8 cellular contexts compared by ENCODE assay signal in the genomic region with DNA sequence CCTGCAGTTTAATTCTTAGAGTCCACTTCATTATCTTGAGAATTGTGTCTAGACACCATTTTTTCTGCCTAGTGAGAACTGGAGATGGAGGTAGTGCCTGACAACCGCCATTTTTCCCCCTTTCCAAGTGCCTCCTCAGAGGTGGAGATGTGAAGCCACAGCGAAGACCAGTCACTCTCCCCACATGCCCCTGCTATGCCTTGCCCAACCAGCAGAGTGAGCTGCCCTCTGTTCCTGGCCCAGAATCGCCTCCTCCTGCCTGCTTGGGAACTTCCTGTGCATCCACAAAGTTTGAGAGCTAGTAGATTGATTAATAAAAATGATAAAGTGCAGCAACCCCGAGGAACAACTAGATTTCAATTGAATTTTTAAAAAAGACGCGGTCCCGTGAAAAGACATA.
A peak's percentile ranks its signal among the peaks of the same experiment; 100 is the strongest.
DNase-seq lines count a peak whose midpoint lies in the region; ATAC-seq and TF ChIP-seq lines count a peak whose summit lies in the region.

No MANE protein-coding gene starts in this region.

- H3K27me3 ChIP-seq in heart right ventricle, result peaks cover 0 to 71% (median 21%) of the 10 kb centered on the region in 7 donors
- no peaks in the 10 kb centered on the region for H3K27me3 ChIP-seq in thyroid gland

- no peak for DNase-seq in heart right ventricle
- DNase-seq in Right ventricle myocardium inferior (ENCODE audit: missing footprints), result no peak
- peak; percentile 18 for DNase-seq in NCI-H345 (lab: John Stamatoyannopoulos, UW)
- peak; percentile 60 for DNase-seq in epithelial cell of esophagus (ENCODE audit: low read depth)
- peak; percentile 34 to 45 for DNase-seq in thyroid gland
- no peak for DNase-seq in midbrain (lab: John Stamatoyannopoulos, UW)

- H3K4me1 ChIP-seq in heart right ventricle (no peaks in the 10 kb centered on the region), thyroid gland (peaks cover 12 to 20% of the 10 kb centered on the region in 2 donors)

- peak in 7 of 9 donors; percentile 40 to 56 (median 46) for TF ChIP-seq CTCF in heart right ventricle (IDR thresholded peaks at IDR 0.05)
- TF ChIP-seq CTCF in epithelial cell of esophagus (IDR thresholded peaks at IDR 0.05; ENCODE audit: insufficient read depth, low read depth, low read length, missing control alignments), result peak; percentile 86
- TF ChIP-seq CTCF in thyroid gland (IDR thresholded peaks at IDR 0.05), result peak in 3 of 6 experiments; percentile 46 to 53 (median 50)

- H3K27ac ChIP-seq in heart right ventricle, result no peak overlapping the region
- no peak overlapping the region for H3K27ac ChIP-seq in thyroid gland

- H3K4me3 ChIP-seq in heart right ventricle, result no peak overlapping the region
- no peak overlapping the region for H3K4me3 ChIP-seq in epithelial cell of esophagus (ENCODE audit: low read length)
- H3K4me3 ChIP-seq in thyroid gland (replicated peaks in 1 of 3), result no peak overlapping the region

- intact Hi-C loops in heart right ventricle (cut with DNase I) (loop anchor here in 3 of 10 donors (2.0 to 10.0 kb wide), 3 partner anchors 74 to 606 kb away; no protein-coding TSS in a partner anchor), Right ventricle myocardium inferior (cut with DNase I) (no loop called here), thyroid gland (cut with DNase I) (no loop called here)

- ATAC-seq in heart right ventricle (no peak), Right ventricle myocardium inferior (no peak), HG03039 (IDR thresholded peaks at IDR 0.05; ENCODE audit: unreplicated experiment) (no peak), HG03108 (IDR thresholded peaks at IDR 0.05; ENCODE audit: unreplicated experiment) (no peak)

- H3K9me3 ChIP-seq in heart right ventricle (no peaks in the 10 kb centered on the region), thyroid gland (no peaks in the 10 kb centered on the region)

- TF ChIP-seq POLR2A in thyroid gland (IDR thresholded peaks at IDR 0.05), result no peak

- H3K36me3 ChIP-seq in heart right ventricle, result no peaks in the 10 kb centered on the region
- no peaks in the 10 kb centered on the region for H3K36me3 ChIP-seq in thyroid gland

- 66 to 69% methylated on average over 7 of the region's 7 CpGs for whole genome bisulfite sequencing in heart right ventricle, 2 donors
- 76 to 78% methylated on average over 7 of the region's 7 CpGs for WGBS in thyroid gland, 2 donors

Comparison
In these comparisons a context has a peak if more than half of its experiments do, and no peak if none do; other contexts are left out.
1. DNase-seq: peak in NCI-H345 (single experiment), epithelial cell of esophagus (single experiment) and thyroid gland (2 of 2); none in heart right ventricle (0 of 2), Right ventricle myocardium inferior (single experiment) and midbrain (single experiment).